In the genomic region with DNA sequence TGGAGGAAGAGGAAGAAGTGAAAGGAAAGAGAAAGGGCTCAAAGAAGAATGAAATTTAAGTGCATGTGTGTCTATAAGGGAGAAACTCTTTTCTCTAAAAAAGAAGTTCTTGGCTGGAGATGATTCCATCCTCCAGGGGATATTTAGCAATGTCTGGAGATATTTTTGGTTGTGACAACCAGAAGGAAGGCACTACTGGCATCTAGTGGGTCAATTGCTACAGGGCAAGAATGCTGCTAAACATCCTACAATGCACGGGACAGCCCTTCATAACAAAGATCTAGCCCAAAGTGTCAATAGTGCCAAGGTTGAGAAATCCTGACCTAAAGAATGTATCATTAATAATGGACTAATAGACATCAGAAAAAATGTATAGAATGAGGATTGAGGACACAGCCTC, we compare ENCODE assay signal across 15 cellular contexts. TPM values are rescaled to one million over a fixed set of nuclear protein-coding genes. Genes with fewer than 3 reads are reported as not detected.
DNase-seq lines count a peak whose midpoint lies in the region; ATAC-seq, FAIRE-seq and TF ChIP-seq lines count a peak whose summit lies in the region.
"Had no signal": no experiment of that assay in that cellular context is flagged by ENCODE, and none has a peak within 500 bp of the region (broad histone marks: within the 10 kb centered on the region; RNA-seq: fewer than 3 reads in every experiment).

No MANE protein-coding gene starts in this region.

- ATAC-seq in GM12878: peak; percentile 57; the same call in 2 of the 3 replicates
- no peak for ATAC-seq in mucosa of descending colon
- no peak for ATAC-seq in CD4-positive, alpha-beta T cell (ENCODE audit: poor library complexity)
- ATAC-seq: activated CD4-positive, alpha-beta T cell treated with anti-CD3 and anti-CD28 coated beads for 36 hours; activated T-cell treated with anti-CD3 and anti-CD28 coated beads, Interleukin-2, amount 50 U/mL, for 4 hours; T-helper 17 cell had no signal

- no peaks in the 10 kb centered on the region for H4K20me1 ChIP-seq in GM12878 (ENCODE audit: control insufficient read depth, insufficient read depth)
- no peaks in the 10 kb centered on the region for H4K20me1 ChIP-seq in osteoblast (ENCODE audit: insufficient read depth, low read length)

- H3K79me2 ChIP-seq in GM12878 (ENCODE audit: control insufficient read depth, insufficient read depth, low read length): no peaks in the 10 kb centered on the region
- no peaks in the 10 kb centered on the region for H3K79me2 ChIP-seq in osteoblast (ENCODE audit: insufficient read depth, low read length)

- intact Hi-C loops in GM12878 (cut with micrococcal nuclease; ENCODE audit: unreplicated experiment) (loop anchor here (2.0 kb wide), 1 partner anchor 103 kb away; no protein-coding TSS in a partner anchor), mucosa of descending colon (cut with DNase I, micrococcal nuclease) (no loop called here)
- intact Hi-C loops in CD4-positive, alpha-beta T cell (cut with DNase I, micrococcal nuclease): no loop called here

- no peak overlapping the region for H3K9ac ChIP-seq in GM12878 (ENCODE audit: control insufficient read depth, insufficient read depth, low read length)

- TF ChIP-seq CTCF in GM12865 (IDR thresholded peaks at IDR 0.05; ENCODE audit: insufficient read depth, low read depth, low read length, missing control alignments) (peak; percentile 40), GM12878 (IDR thresholded peaks at IDR 0.05 in 2 of 3, conservative IDR thresholded peaks at IDR 0.05 in 1 of 3; ENCODE audit: control insufficient read depth in 2 of 3, extremely low read depth in 1 of 3, insufficient read depth in 1 of 3, low read depth in 3 of 3, low read length in 3 of 3) (peak; percentile 19 to 32 (median 22); a peak in 4 of 6 replicates), osteoblast (IDR thresholded peaks at IDR 0.05; ENCODE audit: extremely low read depth, low read depth, low read length) (peak; percentile 75), mucosa of descending colon (IDR thresholded peaks at IDR 0.05) (no peak)
- no peak for TF ChIP-seq CTCF in CD4-positive, alpha-beta T cell (IDR thresholded peaks at IDR 0.05)

- BruUV-seq in GM12878 (replicated peaks; lab: Mats Ljungman, UMichigan): no TSS peak

- RAD21 ChIA-PET in GM12878 (lab: Charles Lee; ENCODE audit: unreplicated experiment): interaction anchor here (1.0 kb wide), 1 partner anchor 93 kb away, joined by 3 read pairs; no protein-coding TSS in a partner anchor

- POLR2A ChIA-PET in GM12878 (lab: Charles Lee): no interaction called here
- POLR2A ChIA-PET in CD4-positive, alpha-beta T cell (lab: Charles Lee): no interaction called here

- no peak for TF ChIP-seq EP300 in GM12878 (IDR thresholded peaks at IDR 0.05; ENCODE audit: borderline replicate concordance in 1 of 2, control insufficient read depth in 1 of 2, low read depth in 2 of 2, low read length in 2 of 2)

- H3K36me3 ChIP-seq in GM12878 (ENCODE audit: control insufficient read depth in 2 of 2, insufficient read depth in 2 of 2, low read length in 1 of 2): no peaks in the 10 kb centered on the region
- no peaks in the 10 kb centered on the region for H3K36me3 ChIP-seq in osteoblast (ENCODE audit: insufficient read depth, low read length)
- no peaks in the 10 kb centered on the region for H3K36me3 ChIP-seq in mucosa of descending colon (ENCODE audit: low read depth)
- H3K36me3 ChIP-seq: sigmoid colon, stomach had no signal

- no peaks in the 10 kb centered on the region for H3K4me1 Mint-ChIP-seq in CD4-positive, alpha-beta T cell (ENCODE audit: low read depth)
- H3K4me1 Mint-ChIP-seq: activated CD4-positive, alpha-beta T cell treated with anti-CD3 and anti-CD28 coated beads for 36 hours; T-helper 17 cell had no signal

- H3K4me2 ChIP-seq in GM12878 (ENCODE audit: control insufficient read depth, insufficient read depth) (no peak overlapping the region), osteoblast (ENCODE audit: insufficient read depth, low read length) (peak overlapping the region; percentile 33)

- no peak for FAIRE-seq in GM12878 (lab: Jason Lieb, UNC)

- SMC1A ChIA-PET in GM12878 (lab: Charles Lee; ENCODE audit: uncharacterized antibody, unreplicated experiment): interaction anchor here (0.7 to 1.2 kb wide), 2 partner anchors 30 to 101 kb away, joined by 3 to 4 read pairs; no protein-coding TSS in a partner anchor

- no peak overlapping the region for H2AFZ ChIP-seq in GM12878 (ENCODE audit: control insufficient read depth, low read depth, low read length)
- no peak overlapping the region for H2AFZ ChIP-seq in osteoblast (ENCODE audit: low read length)

- in situ Hi-C loops in GM12878 (cut with MboI): no loop called here

- peak; percentile 57 for TF ChIP-seq RAD21 in GM12878 (IDR thresholded peaks at IDR 0.05; ENCODE audit: insufficient read depth, low read depth, low read length)

- WGBS in GM12878 (ENCODE audit: insufficient coverage, insufficient replicate concordance, low lambda C conversion rate, missing lambda C conversion rate): 100% methylated on average over 1 of the region's 1 CpG

- H3K27ac Mint-ChIP-seq in CD4-positive, alpha-beta T cell: no peak overlapping the region
- H3K27ac Mint-ChIP-seq: activated CD4-positive, alpha-beta T cell treated with anti-CD3 and anti-CD28 coated beads for 36 hours; T-helper 17 cell had no signal

- H3K27ac ChIP-seq in GM12878 (ENCODE audit: control insufficient read depth, insufficient read depth) (no peak overlapping the region), osteoblast (ENCODE audit: low read depth, low read length) (no peak overlapping the region), caudate nucleus (ENCODE audit: low read depth, low read length) (no peak overlapping the region)
- H3K27ac ChIP-seq in CD4-positive, alpha-beta T cell (ENCODE audit: low read depth, low read length): no peak overlapping the region
- H3K27ac ChIP-seq: sigmoid colon, stomach had no signal

- no peak overlapping the region for H3K4me3 ChIP-seq in GM12865 (ENCODE audit: low read depth, low read length)
- H3K4me3 ChIP-seq in GM12878: no peak overlapping the region
- H3K4me3 ChIP-seq in osteoblast (ENCODE audit: insufficient read depth, low read length): no peak overlapping the region
- H3K4me3 ChIP-seq in mucosa of descending colon: no peak overlapping the region
- H3K4me3 ChIP-seq: sigmoid colon, stomach had no signal

- no peaks in the 10 kb centered on the region for H3K9me3 ChIP-seq in GM12878 (replicated peaks; ENCODE audit: control insufficient read depth, insufficient read depth, low read length)
- no peaks in the 10 kb centered on the region for H3K9me3 ChIP-seq in osteoblast (ENCODE audit: low read depth, low read length)
- H3K9me3 ChIP-seq in mucosa of descending colon: no peaks in the 10 kb centered on the region
- H3K9me3 ChIP-seq in CD4-positive, alpha-beta T cell (ENCODE audit: control insufficient read depth, low read length): no peaks in the 10 kb centered on the region
- H3K9me3 ChIP-seq: sigmoid colon, stomach had no signal

- H3K36me3 Mint-ChIP-seq in CD4-positive, alpha-beta T cell (ENCODE audit: low read depth): no peaks in the 10 kb centered on the region

- H3K27me3 ChIP-seq in GM12878 (replicated peaks in 1 of 2; ENCODE audit: control insufficient read depth in 2 of 2, insufficient read depth in 2 of 2, low read length in 1 of 2) (no peaks in the 10 kb centered on the region), osteoblast (ENCODE audit: insufficient read depth, low read length) (peaks cover 10% of the 10 kb centered on the region)
- H3K27me3 ChIP-seq in CD4-positive, alpha-beta T cell (ENCODE audit: control insufficient read depth, insufficient read depth, low read length): no peaks in the 10 kb centered on the region
- H3K27me3 ChIP-seq: sigmoid colon, stomach had no signal

- no peak overlapping the region for H3K4me3 Mint-ChIP-seq in CD4-positive, alpha-beta T cell
- H3K4me3 Mint-ChIP-seq: activated CD4-positive, alpha-beta T cell treated with anti-CD3 and anti-CD28 coated beads for 36 hours; activated T-cell treated with anti-CD3 and anti-CD28 coated beads, Interleukin-2, amount 50 U/mL, for 4 hours; T-helper 17 cell had no signal

- H3K27me3 Mint-ChIP-seq in CD4-positive, alpha-beta T cell: peaks cover 5% of the 10 kb centered on the region

- no peaks in the 10 kb centered on the region for H3K9me3 Mint-ChIP-seq in CD4-positive, alpha-beta T cell
- H3K9me3 Mint-ChIP-seq: activated T-cell treated with anti-CD3 and anti-CD28 coated beads, Interleukin-2, amount 50 U/mL, for 4 hours had no signal

- DNase-seq in GM12865 (ENCODE audit: low read depth): peak; percentile 43
- peak; percentile 51 for DNase-seq in LHCN-M2 (ENCODE audit: low read depth)
- DNase-seq in GM12878 (ENCODE audit: low read depth, low spot score): no peak
- no peak for DNase-seq in osteoblast (ENCODE audit: insufficient read length, low spot score, missing footprints)
- no peak for DNase-seq in caudate nucleus (lab: John Stamatoyannopoulos, UW)
- no peak for DNase-seq in mucosa of descending colon
- DNase-seq in CD4-positive, alpha-beta T cell: no peak
- DNase-seq: activated CD4-positive, alpha-beta T cell treated with anti-CD3 and anti-CD28 coated beads for 36 hours; activated T-cell treated with anti-CD3 and anti-CD28 coated beads, Interleukin-2, amount 50 U/mL, for 4 hours; COR-L47; effector CD4-positive, alpha-beta T cell; glutamatergic neuron; sigmoid colon; stomach; T-helper 17 cell had no signal

- CTCF ChIA-PET in GM12878 (lab: Yijun Ruan, JAX): interaction anchor here (0.8 to 1.0 kb wide), 2 partner anchors 93 to 104 kb away, joined by 4 to 6 read pairs; no protein-coding TSS in a partner anchor
- CTCF ChIA-PET in CD4-positive, alpha-beta T cell (lab: Charles Lee): no interaction called here

- TF ChIP-seq POLR2A in GM12878 (IDR thresholded peaks at IDR 0.05; ENCODE audit: low read depth, low read length): no peak

- H3K4me1 ChIP-seq in GM12878 (ENCODE audit: control insufficient read depth, insufficient read depth, low read length): no peaks in the 10 kb centered on the region
- H3K4me1 ChIP-seq in osteoblast (ENCODE audit: insufficient read depth, low read length): peaks cover 8% of the 10 kb centered on the region
- H3K4me1 ChIP-seq in mucosa of descending colon (ENCODE audit: low read depth): no peaks in the 10 kb centered on the region
- H3K4me1 ChIP-seq: sigmoid colon, stomach had no signal

RNA-seq across cellular contexts. Expression of a gene that starts 57.4 kb away (rescaled TPM):
- 0.63 and 3.8 TPM in 2 replicates for total RNA-seq in LHCN-M2 (2014; rRNA removed)
- 0.22 TPM for polyA plus RNA-seq in LHCN-M2 (2012)
- 172 and 176 TPM in 2 replicates for total RNA-seq in GM12878 (2013; cell fraction: nucleolus; rRNA removed)
- 35.4 and 43.9 TPM in 2 replicates for total RNA-seq in GM12878 (2014; rRNA removed)
- 38.6 and 39.2 TPM in 2 replicates for total RNA-seq in GM12878 (2014; rRNA removed; fragmentation: Illumina TruSeq; extraction: Trizol)
- total RNA-seq in GM12878 (2021): 36.2 TPM in 2 replicates
- 3.2 TPM for polyA plus RNA-seq in GM12878 (2011; ENCODE audit: low read depth)
- 20.2 and 31.3 TPM in 2 replicates for polyA plus RNA-seq in GM12878 (2011; rRNA removed)
- 6.9 and 9.8 TPM in 2 replicates for polyA plus RNA-seq in GM12878 (2011; cell fraction: cytosol; rRNA removed)
- 21.4 and 27.9 TPM in 2 replicates for polyA plus RNA-seq in GM12878 (2011; cell fraction: nucleus; rRNA removed)
- 6.3 and 11.1 TPM in 2 replicates for polyA plus RNA-seq in GM12878 (2012)
- 38.8 and 58.0 TPM in 2 replicates for polyA plus RNA-seq in GM12878 (2014; fragmentation: Illumina TruSeq; extraction: Trizol)
- polyA plus RNA-seq in GM12878 (2014; fragmentation: Nextera tagmentation; extraction: Ambion mirVana): 10 to 100 TPM; 19.5 to 31.4 TPM
- polyA plus RNA-seq in GM12878 (2014; rRNA removed): 32.4 and 41.2 TPM in 2 replicates
- 10 to 100 TPM; 38.8 to 40.4 TPM for polyA plus RNA-seq in GM12878 (2016; fragmentation: Nextera tagmentation; extraction: Ambion mirVana)
- 10.3 and 13.2 TPM in 2 replicates for polyA minus RNA-seq in GM12878 (2011; rRNA and poly(A)+ RNA removed)
- 7.8 and 8.3 TPM in 2 replicates for polyA minus RNA-seq in GM12878 (2011; cell fraction: cytosol; rRNA and poly(A)+ RNA removed)
- 25.9 and 40.0 TPM in 2 replicates for polyA minus RNA-seq in GM12878 (2011; cell fraction: nucleus; rRNA and poly(A)+ RNA removed)
- 2.2 and 2.7 TPM in 2 replicates for total RNA-seq in osteoblast
- total RNA-seq in mucosa of descending colon: 10 to 100 TPM in 1 of 3 donors, 1 to 10 TPM in 2; 1.4 to 10.9 (median 2.3) TPM
- under 1 TPM; 0.44 to 0.45 TPM for total RNA-seq in CD4-positive, alpha-beta T cell
- total RNA-seq: activated CD4-positive, alpha-beta T cell treated with anti-CD3 and anti-CD28 coated beads for 36 hours had no signal

Comparison
In these comparisons a context has a peak if more than half of its experiments do, and no peak if none do; other contexts are left out.
1. DNase-seq: peak in GM12865 (single experiment) and LHCN-M2 (single experiment); none in GM12878 (single experiment), osteoblast (single experiment), caudate nucleus (0 of 61), mucosa of descending colon (0 of 3) and CD4-positive, alpha-beta T cell (0 of 10).
2. CTCF ChIP-seq: peak in GM12865 (single experiment), GM12878 (3 of 3) and osteoblast (single experiment); none in mucosa of descending colon (single experiment) and CD4-positive, alpha-beta T cell (single experiment).